In the genomic region with DNA sequence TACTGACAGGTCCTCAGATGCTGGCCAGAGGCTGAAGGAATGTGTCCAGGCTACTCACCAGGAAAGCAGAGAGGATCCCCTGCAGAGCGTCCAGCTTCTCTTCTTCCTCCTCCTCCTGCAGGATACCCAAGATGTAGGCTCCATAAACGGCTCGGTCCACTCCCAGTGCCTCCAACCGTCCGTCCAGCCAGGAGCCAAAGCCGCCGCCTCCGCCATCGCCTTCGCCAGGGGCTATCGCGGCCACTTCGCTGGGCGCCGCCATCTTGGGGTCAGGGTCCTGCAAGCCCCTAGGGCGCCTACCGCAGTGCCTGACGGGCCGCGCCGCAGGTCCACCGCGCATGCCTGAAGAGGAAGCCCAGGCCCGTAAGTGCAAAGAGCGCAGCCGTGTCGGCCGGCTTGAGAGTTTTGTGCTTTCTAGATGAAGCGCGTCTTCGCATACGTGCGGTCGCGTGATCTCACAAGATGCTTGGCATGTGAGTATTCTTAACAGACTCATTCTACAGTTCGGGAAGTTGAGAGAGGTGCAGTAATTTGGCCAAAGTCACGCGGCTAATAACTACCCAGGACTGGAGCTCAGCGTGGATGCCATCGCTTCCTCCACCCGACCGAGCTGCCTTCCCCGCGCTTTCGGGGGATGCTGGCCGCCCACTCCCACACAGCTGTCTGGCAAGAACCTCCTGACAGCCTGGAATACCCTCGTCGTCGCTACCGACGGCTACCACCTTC, we compare ENCODE assay signal across 1 cellular context.
TF ChIP-seq lines count a peak whose summit lies in the region.

A gene with protein sequence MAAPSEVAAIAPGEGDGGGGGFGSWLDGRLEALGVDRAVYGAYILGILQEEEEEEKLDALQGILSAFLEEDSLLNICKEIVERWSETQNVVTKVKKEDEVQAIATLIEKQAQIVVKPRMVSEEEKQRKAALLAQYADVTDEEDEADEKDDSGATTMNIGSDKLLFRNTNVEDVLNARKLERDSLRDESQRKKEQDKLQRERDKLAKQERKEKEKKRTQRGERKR (minus strand): TSS at position 285 of the 726 bp plus-strand sequence. CDS start 23 bp downstream, at position 262.

TF ChIP-seq in HepG2, 621 proteins besides CTCF, POLR2A, EP300 and RAD21 (continued from another document and continues in another):
- TF ChIP-seq ZNF784 (CRISPR knock-in tag; IDR thresholded peaks at IDR 0.05; ENCODE audit: borderline replicate concordance) (peak; percentile 98), MBNL3 (CRISPR knock-in tag; conservative IDR thresholded peaks at IDR 0.05) (no peak), ARID3A (IDR thresholded peaks at IDR 0.05; ENCODE audit: low read depth, low read length) (peak; percentile 37; the same call in 1 of the 2 replicates), HOXA3 (CRISPR knock-in tag; IDR thresholded peaks at IDR 0.05) (peak; percentile 96), ZNF3 (CRISPR knock-in tag; IDR thresholded peaks at IDR 0.05) (peak; percentile 56; the same call in 1 of the 2 replicates), FOXA1 (IDR thresholded peaks at IDR 0.05) (no peak), FOXA1 (CRISPR knock-in tag; IDR thresholded peaks at IDR 0.05) (peak; percentile 34; the same call in 1 of the 2 replicates), ZNF724P (CRISPR knock-in tag; IDR thresholded peaks at IDR 0.05; ENCODE audit: borderline replicate concordance) (peak; percentile 64; the same call in 1 of the 2 replicates), CEBPB (IDR thresholded peaks at IDR 0.05; ENCODE audit: borderline replicate concordance, low read depth, low read length) (no peak), ZNF20 (CRISPR knock-in tag; IDR thresholded peaks at IDR 0.05) (peak; percentile 95; the same call in 1 of the 2 replicates), MIXL1 (CRISPR knock-in tag; IDR thresholded peaks at IDR 0.05) (peak; percentile 91), MNT (IDR thresholded peaks at IDR 0.05) (no peak), TBL1XR1 (IDR thresholded peaks at IDR 0.05; ENCODE audit: borderline replicate concordance, low read length, partially characterized antibody) (peak; percentile 30), NFATC3 (CRISPR knock-in tag; IDR thresholded peaks at IDR 0.05) (peak; percentile 82), MEF2D (CRISPR knock-in tag; IDR thresholded peaks at IDR 0.05) (no peak), ZMAT3 (CRISPR knock-in tag; conservative IDR thresholded peaks at IDR 0.05) (peak; percentile 98), KLF6 (CRISPR knock-in tag; IDR thresholded peaks at IDR 0.05) (peak; percentile 67), TAF1 (CRISPR knock-in tag; IDR thresholded peaks at IDR 0.05) (peak; percentile 100), TRAFD1 (CRISPR knock-in tag; IDR thresholded peaks at IDR 0.05; ENCODE audit: borderline replicate concordance) (peak; percentile 99), ZNF775 (CRISPR knock-in tag; IDR thresholded peaks at IDR 0.05; ENCODE audit: borderline replicate concordance) (no peak), AKAP8 (CRISPR knock-in tag; IDR thresholded peaks at IDR 0.05) (peak; percentile 93; the same call in 1 of the 2 replicates), ZNF331 (CRISPR knock-in tag; IDR thresholded peaks at IDR 0.05) (peak; percentile 79; the same call in 1 of the 2 replicates), HIVEP1 (CRISPR knock-in tag; IDR thresholded peaks at IDR 0.05) (peak; percentile 90), SMAD9 (CRISPR knock-in tag; IDR thresholded peaks at IDR 0.05) (peak; percentile 51; the same call in 1 of the 2 replicates), ZNF383 (CRISPR knock-in tag; IDR thresholded peaks at IDR 0.05; ENCODE audit: borderline replicate concordance) (no peak), ZNF580 (CRISPR knock-in tag; IDR thresholded peaks at IDR 0.05; ENCODE audit: borderline replicate concordance, low read depth) (peak; percentile 90; the same call in 1 of the 2 replicates), CENPX (CRISPR knock-in tag; IDR thresholded peaks at IDR 0.05) (no peak), THAP8 (CRISPR knock-in tag; IDR thresholded peaks at IDR 0.05; ENCODE audit: borderline replicate concordance) (0 out of 2 replicates have a peak, but pooled peaks have one; percentile 73), ZSCAN29 (CRISPR knock-in tag; conservative IDR thresholded peaks at IDR 0.05) (peak; percentile 77), ZNF839 (CRISPR knock-in tag; IDR thresholded peaks at IDR 0.05; ENCODE audit: borderline replicate concordance) (peak; percentile 75; the same call in 1 of the 2 replicates), ZNF513 (CRISPR knock-in tag; conservative IDR thresholded peaks at IDR 0.05) (no peak), ARID4A (CRISPR knock-in tag; IDR thresholded peaks at IDR 0.05; ENCODE audit: borderline replicate concordance) (peak; percentile 94)
- TF ChIP-seq, protein P1, sequence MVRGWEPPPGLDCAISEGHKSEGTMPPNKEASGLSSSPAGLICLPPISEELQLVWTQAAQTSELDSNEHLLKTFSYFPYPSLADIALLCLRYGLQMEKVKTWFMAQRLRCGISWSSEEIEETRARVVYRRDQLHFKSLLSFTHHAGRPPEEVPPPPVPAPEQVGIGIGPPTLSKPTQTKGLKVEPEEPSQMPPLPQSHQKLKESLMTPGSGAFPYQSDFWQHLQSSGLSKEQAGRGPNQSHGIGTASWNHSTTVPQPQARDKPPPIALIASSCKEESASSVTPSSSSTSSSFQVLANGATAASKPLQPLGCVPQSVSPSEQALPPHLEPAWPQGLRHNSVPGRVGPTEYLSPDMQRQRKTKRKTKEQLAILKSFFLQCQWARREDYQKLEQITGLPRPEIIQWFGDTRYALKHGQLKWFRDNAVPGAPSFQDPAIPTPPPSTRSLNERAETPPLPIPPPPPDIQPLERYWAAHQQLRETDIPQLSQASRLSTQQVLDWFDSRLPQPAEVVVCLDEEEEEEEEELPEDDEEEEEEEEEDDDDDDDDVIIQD (CRISPR knock-in tag; IDR thresholded peaks at IDR 0.05; ENCODE audit: low read depth), result no peak
- TF ChIP-seq, protein P2, sequence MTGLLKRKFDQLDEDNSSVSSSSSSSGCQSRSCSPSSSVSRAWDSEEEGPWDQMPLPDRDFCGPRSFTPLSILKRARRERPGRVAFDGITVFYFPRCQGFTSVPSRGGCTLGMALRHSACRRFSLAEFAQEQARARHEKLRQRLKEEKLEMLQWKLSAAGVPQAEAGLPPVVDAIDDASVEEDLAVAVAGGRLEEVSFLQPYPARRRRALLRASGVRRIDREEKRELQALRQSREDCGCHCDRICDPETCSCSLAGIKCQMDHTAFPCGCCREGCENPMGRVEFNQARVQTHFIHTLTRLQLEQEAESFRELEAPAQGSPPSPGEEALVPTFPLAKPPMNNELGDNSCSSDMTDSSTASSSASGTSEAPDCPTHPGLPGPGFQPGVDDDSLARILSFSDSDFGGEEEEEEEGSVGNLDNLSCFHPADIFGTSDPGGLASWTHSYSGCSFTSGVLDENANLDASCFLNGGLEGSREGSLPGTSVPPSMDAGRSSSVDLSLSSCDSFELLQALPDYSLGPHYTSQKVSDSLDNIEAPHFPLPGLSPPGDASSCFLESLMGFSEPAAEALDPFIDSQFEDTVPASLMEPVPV (CRISPR knock-in tag; IDR thresholded peaks at IDR 0.05), result peak; percentile 85; the same call in 1 of the 2 replicates
- TF ChIP-seq, protein P3, sequence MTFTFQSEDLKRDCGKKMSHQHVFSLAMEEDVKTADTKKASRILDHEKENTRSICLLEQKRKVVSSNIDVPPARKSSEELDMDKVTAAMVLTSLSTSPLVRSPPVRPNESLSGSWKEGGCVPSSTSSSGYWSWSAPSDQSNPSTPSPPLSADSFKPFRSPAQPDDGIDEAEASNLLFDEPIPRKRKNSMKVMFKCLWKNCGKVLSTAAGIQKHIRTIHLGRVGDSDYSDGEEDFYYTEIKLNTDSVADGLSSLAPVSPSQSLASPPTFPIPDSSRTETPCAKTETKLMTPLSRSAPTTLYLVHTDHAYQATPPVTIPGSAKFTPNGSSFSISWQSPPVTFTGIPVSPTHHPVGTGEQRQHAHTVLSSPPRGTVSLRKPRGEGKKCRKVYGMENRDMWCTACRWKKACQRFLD (CRISPR knock-in tag; IDR thresholded peaks at IDR 0.05; ENCODE audit: borderline replicate concordance), result peak; percentile 83; the same call in 1 of the 2 replicates
